27 cellular contexts compared by ENCODE assay signal in the genomic region with DNA sequence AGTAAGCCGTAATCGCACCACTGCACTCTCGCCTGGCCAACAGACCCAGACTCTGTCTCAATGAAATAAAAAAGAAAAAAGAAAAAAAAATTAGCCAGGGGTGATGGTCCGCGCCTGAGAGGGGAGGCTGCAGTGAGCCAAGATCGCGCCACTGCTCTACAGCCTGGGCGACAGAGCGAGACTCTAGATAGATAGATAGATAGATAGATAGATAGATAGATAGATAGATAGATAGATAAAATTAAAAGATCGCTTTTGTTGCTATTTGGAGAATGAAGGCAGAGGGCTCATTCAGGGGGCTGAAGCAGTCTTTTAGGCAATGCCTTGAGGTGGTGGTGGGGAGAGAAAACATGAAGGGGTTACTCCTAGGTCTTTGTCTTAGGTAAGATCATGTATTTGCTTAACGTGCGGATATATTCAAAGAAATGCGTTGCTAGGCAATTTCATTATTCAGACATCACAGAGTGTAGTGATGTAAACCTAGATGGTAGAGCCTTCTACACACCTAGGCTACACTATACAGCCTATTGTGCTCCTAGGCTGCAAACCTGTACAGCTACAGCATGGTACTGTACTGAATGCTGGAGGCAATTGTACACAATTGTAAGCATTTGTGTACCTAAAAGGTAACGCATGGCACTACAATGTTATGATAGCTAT. TPM values are rescaled to one million over a fixed set of nuclear protein-coding genes. Genes with fewer than 3 reads are reported as not detected.
"Had no signal": no experiment of that assay in that cellular context is flagged by ENCODE, and none has a peak within 500 bp of the region (broad histone marks: within the 10 kb centered on the region; RNA-seq: fewer than 3 reads in every experiment).

No MANE protein-coding gene starts in this region.

- H3K36me3 Mint-ChIP-seq: stimulated activated memory B cell treated with anti-CD40 and anti-IgM and Interleukin-4, amounts not matched to agents 10 μg/mL and 1 μg/mL and 100 μg/mL, for 72 hours had no signal

- H3K27ac Mint-ChIP-seq: activated CD4-positive, alpha-beta memory T cell treated with anti-CD3 and anti-CD28 coated beads for 36 hours; activated naive CD8-positive, alpha-beta T cell treated with anti-CD3 and anti-CD28 coated beads for 36 hours; activated T-helper 17 cell treated with anti-CD3 and anti-CD28 coated beads, Interleukin-2, amount 50 U/mL, for 72 hours; stimulated activated memory B cell treated with anti-CD40 and anti-IgM and Interleukin-4, amounts not matched to agents 10 μg/mL and 1 μg/mL and 100 μg/mL, for 72 hours had no signal

- H3K4me3 ChIP-seq: body of pancreas, colonic mucosa, lower lobe of right lung, sigmoid colon, spleen, testis, upper lobe of right lung had no signal

- H3K27me3 ChIP-seq: testis had no signal

- H3K4me1 ChIP-seq: foreskin keratinocyte had no signal

- H3K36me3 ChIP-seq: colonic mucosa, lower lobe of right lung, sigmoid colon, spleen, upper lobe of right lung had no signal

- H3K27ac ChIP-seq: body of pancreas, colonic mucosa, foreskin keratinocyte, lower lobe of right lung, sigmoid colon, spleen, testis, upper lobe of right lung had no signal

- H3K4me3 Mint-ChIP-seq: activated CD4-positive, alpha-beta memory T cell treated with anti-CD3 and anti-CD28 coated beads for 36 hours; activated naive CD8-positive, alpha-beta T cell treated with anti-CD3 and anti-CD28 coated beads for 36 hours; central memory CD8-positive, alpha-beta T cell; stimulated activated memory B cell treated with anti-CD40 and anti-IgM and Interleukin-4, amounts not matched to agents 10 μg/mL and 1 μg/mL and 100 μg/mL, for 72 hours had no signal

- H3K9me3 Mint-ChIP-seq: activated CD4-positive, alpha-beta memory T cell treated with anti-CD3 and anti-CD28 coated beads for 36 hours; activated T-helper 17 cell treated with anti-CD3 and anti-CD28 coated beads, Interleukin-2, amount 50 U/mL, for 72 hours; central memory CD8-positive, alpha-beta T cell; stimulated activated memory B cell treated with anti-CD40 and anti-IgM and Interleukin-4, amounts not matched to agents 10 μg/mL and 1 μg/mL and 100 μg/mL, for 72 hours had no signal

- ATAC-seq: activated T-helper 17 cell treated with anti-CD3 and anti-CD28 coated beads, Interleukin-2, amount 50 U/mL, for 72 hours; body of pancreas; foreskin keratinocyte; left colon; lower lobe of right lung; naive thymus-derived CD8-positive, alpha-beta T cell; stimulated activated memory B cell treated with anti-CD40 and anti-IgM and Interleukin-4, amounts not matched to agents 10 μg/mL and 1 μg/mL and 100 μg/mL, for 72 hours; upper lobe of right lung had no signal

- H3K9me3 ChIP-seq: body of pancreas, colonic mucosa, lower lobe of right lung, sigmoid colon, spleen, testis, upper lobe of right lung had no signal

- DNase-seq: activated naive CD4-positive, alpha-beta T cell; activated naive CD8-positive, alpha-beta T cell treated with anti-CD3 and anti-CD28 coated beads for 36 hours; activated T-cell treated with anti-CD3 and anti-CD28 coated beads, Interleukin-2, amount 50 U/mL, for 1 hour; amniotic stem cell; body of pancreas; colonic mucosa; foreskin keratinocyte; hippocampal formation; islet precursor cell; left colon; lower lobe of right lung; naive thymus-derived CD8-positive, alpha-beta T cell; nucleus accumbens; sigmoid colon; spleen; stimulated activated CD4-positive, alpha-beta T cell treated with anti-CD3 and anti-CD28 coated beads, Interleukin-4, amount 100 ng/mL, for 4 hours; testis; upper lobe of right lung had no signal

RNA-seq across cellular contexts. Expression of a gene that starts 4.3 kb away (rescaled TPM):
- total RNA-seq: body of pancreas, colonic mucosa, left colon, mesenteric fat pad, renal cortical epithelial cell, sigmoid colon, upper lobe of right lung had no signal
- polyA plus RNA-seq: fibroblast of lung; naive thymus-derived CD8-positive, alpha-beta T cell had no signal

RNA-seq across cellular contexts. Expression of a gene that starts 9.9 kb away (rescaled TPM):
- total RNA-seq: body of pancreas; colonic mucosa; epithelial cell of proximal tubule; fibroblast of lung; left colon; lower lobe of right lung; mesenteric fat pad; renal cortical epithelial cell; sigmoid colon; spleen; T-helper 2 cell treated with Interferon-gamma antibody and Interleukin-4, amounts not matched to agents 100 ng/mL and 5 ng/mL, for 36 hours; upper lobe of right lung had no signal

RNA-seq across cellular contexts. Expression of a gene that starts 40.7 kb away (rescaled TPM):
- total RNA-seq: body of pancreas; fibroblast of lung; lower lobe of right lung; mesenteric fat pad; renal cortical epithelial cell; sigmoid colon; T-helper 2 cell treated with Interferon-gamma antibody and Interleukin-4, amounts not matched to agents 100 ng/mL and 5 ng/mL, for 36 hours; upper lobe of right lung had no signal
- polyA plus RNA-seq: fibroblast of lung had no signal
